Comparison of ENCODE assay signal across 7 cellular contexts in the genomic region with DNA sequence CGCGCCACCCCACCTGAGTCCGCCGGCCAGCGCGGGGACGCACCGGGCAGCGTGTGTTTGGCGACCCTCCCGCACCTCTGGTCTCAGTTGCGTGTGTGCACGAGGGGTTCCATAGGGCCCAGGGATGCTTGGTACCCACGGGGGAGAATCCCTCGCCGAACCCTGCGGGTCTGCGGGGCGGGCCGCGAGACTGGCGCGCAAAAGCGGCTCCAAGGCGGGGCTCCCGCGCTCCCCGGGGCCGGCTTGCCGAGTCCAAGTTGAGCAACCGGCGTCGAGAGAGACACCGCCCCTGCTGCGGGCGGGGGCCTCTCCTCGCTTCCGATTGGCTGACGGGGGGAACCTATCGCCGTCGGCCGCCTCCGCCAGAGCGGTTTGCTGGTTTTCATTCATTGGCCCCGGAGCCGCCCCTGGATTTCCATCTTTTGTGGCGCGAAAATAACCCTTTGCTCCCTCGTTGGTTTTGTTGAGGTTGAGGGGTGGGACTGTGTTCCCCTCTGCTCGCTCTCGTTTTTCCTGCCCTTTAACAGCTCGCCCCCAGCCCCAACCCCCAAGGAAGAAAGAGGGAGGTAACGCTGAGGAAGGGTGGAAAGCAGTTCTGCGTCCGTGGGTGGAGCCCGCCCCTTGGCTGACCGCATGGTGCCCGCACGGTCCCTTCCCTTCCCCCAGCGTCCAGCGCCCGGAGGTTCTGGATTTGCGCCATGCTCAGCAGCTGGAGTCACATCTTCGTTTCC. TPM values are rescaled to one million over a fixed set of nuclear protein-coding genes. Genes with fewer than 3 reads are reported as not detected.
DNase-seq lines count a peak whose midpoint lies in the region; ATAC-seq, FAIRE-seq and TF ChIP-seq lines count a peak whose summit lies in the region.

No MANE protein-coding gene starts in this region.

- FAIRE-seq in GM12891 (lab: Jason Lieb, UNC): peak; percentile 98

- peak; percentile 67; the same call in 1 of the 2 replicates for TF ChIP-seq POLR2A in GM12891 (IDR thresholded peaks at IDR 0.05; ENCODE audit: low read depth, low read length)
- TF ChIP-seq POLR2A in Peyer's patch (IDR thresholded peaks at IDR 0.05): no peak

- no peaks in the 10 kb centered on the region for H3K9me3 Mint-ChIP-seq in activated naive CD8-positive, alpha-beta T cell treated with anti-CD3 and anti-CD28 coated beads, Interleukin-2, amount 50 U/mL, for 24 hours

- DNase-seq in GM12891 (ENCODE audit: insufficient read length, low spot score) (peak; percentile 72), HCEC 1CT (peak; percentile 98), LHCN-M2 (ENCODE audit: low read depth) (peak; percentile 98), Peyer's patch (peak in 2 of 3 donors; percentile 83 to 85), iPS DF 4.7 (ENCODE audit: extremely low read depth, low spot score) (peak; percentile 91), smooth muscle cell of the brain vasculature (ENCODE audit: low read depth, low spot score) (peak; percentile 94)
- DNase-seq in activated naive CD8-positive, alpha-beta T cell treated with anti-CD3 and anti-CD28 coated beads, Interleukin-2, amount 50 U/mL, for 24 hours: peak; percentile 83

- H3K9me3 ChIP-seq in Peyer's patch: peaks cover 0 to 9% (median 0%) of the 10 kb centered on the region in 4 donors

- peaks cover 7 to 83% of the 10 kb centered on the region in 2 donors for H3K27me3 ChIP-seq in Peyer's patch

- no peak for TF ChIP-seq CTCF in Peyer's patch (IDR thresholded peaks at IDR 0.05)

- H3K4me1 Mint-ChIP-seq in activated naive CD8-positive, alpha-beta T cell treated with anti-CD3 and anti-CD28 coated beads, Interleukin-2, amount 50 U/mL, for 24 hours: peaks cover 28% of the 10 kb centered on the region

- peak overlapping the region in 3 of 4 donors; percentile 19 to 52 (median 49) for H3K4me3 ChIP-seq in Peyer's patch

- ATAC-seq in activated naive CD8-positive, alpha-beta T cell treated with anti-CD3 and anti-CD28 coated beads, Interleukin-2, amount 50 U/mL, for 24 hours: peak; percentile 76

- peaks cover 70% of the 10 kb centered on the region for H3K27me3 Mint-ChIP-seq in activated naive CD8-positive, alpha-beta T cell treated with anti-CD3 and anti-CD28 coated beads, Interleukin-2, amount 50 U/mL, for 24 hours

- peaks cover 10 to 40% (median 21%) of the 10 kb centered on the region in 4 donors for H3K4me1 ChIP-seq in Peyer's patch

- H3K27ac Mint-ChIP-seq in activated naive CD8-positive, alpha-beta T cell treated with anti-CD3 and anti-CD28 coated beads, Interleukin-2, amount 50 U/mL, for 24 hours: peak overlapping the region; percentile 77

- H3K4me3 Mint-ChIP-seq in activated naive CD8-positive, alpha-beta T cell treated with anti-CD3 and anti-CD28 coated beads, Interleukin-2, amount 50 U/mL, for 24 hours: peak overlapping the region; percentile 68

- peak overlapping the region in 1 of 4 donors; percentile 7 for H3K27ac ChIP-seq in Peyer's patch

- peaks cover 3% of the 10 kb centered on the region for H3K36me3 Mint-ChIP-seq in activated naive CD8-positive, alpha-beta T cell treated with anti-CD3 and anti-CD28 coated beads, Interleukin-2, amount 50 U/mL, for 24 hours (ENCODE audit: low read depth)

- H3K36me3 ChIP-seq in Peyer's patch: no peaks in the 10 kb centered on the region

TF ChIP-seq in GM12891, 5 proteins besides CTCF, POLR2A, EP300 and RAD21:
- TF ChIP-seq PAX5 (IDR thresholded peaks at IDR 0.05; ENCODE audit: insufficient read depth, low read length, severe bottlenecking) (no peak), POU2F2 (IDR thresholded peaks at IDR 0.05; ENCODE audit: low read depth, low read length) (no peak; the same call in none of the 2 replicates), SPI1 (IDR thresholded peaks at IDR 0.05; ENCODE audit: low read depth, low read length) (0 out of 2 replicates have a peak, but pooled peaks have one; percentile 12), POLR2AphosphoS5 (IDR thresholded peaks at IDR 0.05; ENCODE audit: low read depth, low read length) (peak; percentile 74), TAF1 (IDR thresholded peaks at IDR 0.05; ENCODE audit: low read depth, low read length) (peak; percentile 55; the same call in 1 of the 2 replicates)

RNA-seq across cellular contexts. Expression of a gene that starts 4.0 kb away (rescaled TPM):
- 31.3 TPM for polyA plus RNA-seq in GM12891 (2012; ENCODE audit: low read depth, missing spikeins)
- total RNA-seq in LHCN-M2 (2014; rRNA removed) (60.3 and 63.3 TPM in 2 replicates), Peyer's patch (1 to 10 TPM in 1 of 4 donors, not detected in 3; 1.1 TPM)
- 15.1 TPM for polyA plus RNA-seq in LHCN-M2 (2012)

RNA-seq across cellular contexts. Expression of a gene that starts 57.5 kb away (rescaled TPM):
- 74.3 TPM for polyA plus RNA-seq in GM12891 (2012; ENCODE audit: low read depth, missing spikeins)
- total RNA-seq in LHCN-M2 (2014; rRNA removed) (26.7 and 33.0 TPM in 2 replicates), Peyer's patch (100 to 1,000 TPM in 1 of 4 donors, 10 to 100 TPM in 3; 30.5 to 108 (median 56.4) TPM)
- 36.3 TPM for polyA plus RNA-seq in LHCN-M2 (2012)

Comparison
In these comparisons a context has a peak if more than half of its experiments do, and no peak if none do; other contexts are left out.
1. RNA of a gene that starts 4.0 kb away (total RNA-seq): 60.3 to 63.3 TPM in LHCN-M2; 1.1 TPM in Peyer's patch; every median in the first group is over 10 times any median in the second.
2. Peak in every context shown above with its lines, with median percentiles within 50 percentile points of each other: DNase-seq.